28 cellular contexts compared by ENCODE assay signal in the genomic region with DNA sequence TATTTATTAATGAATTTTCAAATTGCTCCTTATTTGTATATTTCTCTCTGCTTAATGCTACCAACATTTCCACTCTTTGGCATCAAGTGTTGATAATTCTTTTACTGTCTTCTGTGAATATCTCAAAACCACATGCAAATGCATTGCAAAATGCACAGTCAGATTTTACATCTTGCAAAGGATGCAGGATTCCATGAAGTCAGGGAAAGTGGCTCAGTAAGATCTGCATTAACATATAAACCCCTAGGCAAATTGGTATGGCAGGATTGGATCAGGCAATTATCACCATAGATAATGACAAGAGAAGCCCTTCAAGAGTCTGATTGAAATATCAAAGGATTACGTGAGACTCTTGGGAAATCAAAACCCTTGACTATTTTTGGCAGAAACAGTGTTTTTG.
"Had no signal": no experiment of that assay in that cellular context is flagged by ENCODE, and none has a peak within 500 bp of the region (broad histone marks: within the 10 kb centered on the region; RNA-seq: fewer than 3 reads in every experiment).

No MANE protein-coding gene starts in this region.

- H3K27me3 ChIP-seq: adrenal gland, breast epithelium, MG63 had no signal

- H3K4me1 ChIP-seq: adrenal gland, breast epithelium had no signal

- H3K9ac ChIP-seq: KMS-11 had no signal

- H3K4me3 ChIP-seq: adrenal gland, breast epithelium, MG63 had no signal

- H3K36me3 ChIP-seq: adrenal gland, breast epithelium, MG63, WERI-Rb-1 had no signal

- ATAC-seq: activated CD8-positive, alpha-beta T cell treated with anti-CD3 and anti-CD28 coated beads for 36 hours; activated T-cell treated with anti-CD3 and anti-CD28 coated beads, Interleukin-2, amount 50 U/mL, for 72 hours; T-cell had no signal

- H3K9me3 ChIP-seq: adrenal gland, breast epithelium, MG63 had no signal

- FAIRE-seq: TTC549 had no signal

- H3K4me2 ChIP-seq: KMS-11 had no signal

- DNase-seq: activated CD4-positive, alpha-beta T cell treated with anti-CD3 and anti-CD28 coated beads for 4 hours; activated CD8-positive, alpha-beta memory T cell treated with anti-CD3 and anti-CD28 coated beads, Interleukin-2, amount 50 U/mL, for 4 hours; activated CD8-positive, alpha-beta T cell treated with anti-CD3 and anti-CD28 coated beads for 36 hours; activated gamma-delta T cell treated with Interleukin-2 at 50 U/mL for 16 hours; activated naive CD4-positive, alpha-beta T cell treated with anti-CD3 and anti-CD28 coated beads, Interleukin-2, amount 10 ng/mL, durations not matched to agents 7 days and 5 days; activated naive CD8-positive, alpha-beta T cell treated with anti-CD3 and anti-CD28 coated beads for 36 hours; activated T-cell treated with anti-CD3 and anti-CD28 coated beads, Interleukin-2, amount 50 U/mL, for 72 hours; adrenal gland; aorta; central memory CD4-positive, alpha-beta T cell; MG63; MV-4-11; NCI-H1092 treated with DMSO at 0.1 percent for 48 hours; NCI-H1417 treated with DMSO at 0.1 percent for 48 hours; NCI-H1694; NCI-H2029; NCI-H2107; NCI-H2171 treated with DMSO at 0.1 percent for 48 hours; NCI-H226; NCI-H82; SIG-M5; T-cell; T-helper 2 cell; T1000; WERI-Rb-1 had no signal

- H3K27ac ChIP-seq: adrenal gland, breast epithelium, KMS-11, WERI-Rb-1 had no signal
